Comparison of ENCODE assay signal across 11 cellular contexts in genomic region chr6:49453221-49453620, GRCh38. TPM values are rescaled to one million over a fixed set of nuclear protein-coding genes. Genes with fewer than 3 reads are reported as not detected.
DNase-seq lines count a peak whose midpoint lies in the region; ATAC-seq, FAIRE-seq and TF ChIP-seq lines count a peak whose summit lies in the region.
"Had no signal": no experiment of that assay in that cellular context is flagged by ENCODE, and none has a peak within 500 bp of the region (broad histone marks: within the 10 kb centered on the region; RNA-seq: fewer than 3 reads in every experiment).

No MANE protein-coding gene starts in this region.

- H3K4me3 Mint-ChIP-seq in glutamatergic neuron (ENCODE audit: unreplicated experiment): no peak overlapping the region

- CTCF ChIA-PET in AG04450 (lab: Charles Lee): interaction anchor here (0.6 to 1.2 kb wide), 14 partner anchors 9 to 1856 kb away, joined by 3 to 8 read pairs (median 4); no protein-coding TSS in a partner anchor

- no peak for ATAC-seq in GM18505 (IDR thresholded peaks at IDR 0.05; ENCODE audit: unreplicated experiment)

- in situ Hi-C loops in SK-MEL-5 (cut with HindIII; ENCODE audit: low pct_unique_long_range_greater_than_20kb, low sequenced_read_pairs): no loop called here

- no peaks in the 10 kb centered on the region for H3K4me1 Mint-ChIP-seq in glutamatergic neuron (ENCODE audit: low read depth, unreplicated experiment)

- H3K27me3 Mint-ChIP-seq in glutamatergic neuron (ENCODE audit: unreplicated experiment): peaks cover 2% of the 10 kb centered on the region

- POLR2A ChIA-PET in AG04450 (lab: Yijun Ruan, JAX): no interaction called here

- H3K36me3 Mint-ChIP-seq in glutamatergic neuron (ENCODE audit: unreplicated experiment): no peaks in the 10 kb centered on the region

- H3K9me3 ChIP-seq in AG04450 (ENCODE audit: control insufficient read depth, insufficient read depth, low read length): no peaks in the 10 kb centered on the region

- H3K4me3 ChIP-seq in AG04450 (ENCODE audit: low read depth, low read length): no peak overlapping the region

- H3K9me3 Mint-ChIP-seq in glutamatergic neuron (ENCODE audit: unreplicated experiment): no peaks in the 10 kb centered on the region

- H3K27ac Mint-ChIP-seq in glutamatergic neuron (ENCODE audit: unreplicated experiment): no peak overlapping the region

- TF ChIP-seq POLR2A in GM18505 (IDR thresholded peaks at IDR 0.05; ENCODE audit: borderline replicate concordance, extremely low read depth, insufficient read depth, insufficient read length): no peak

- H3K27ac ChIP-seq in AG04450 (ENCODE audit: low read depth, low read length): no peak overlapping the region

- DNase-seq in AG04450 (ENCODE audit: low read depth, low spot score) (no peak), GM03348 (ENCODE audit: low spot score) (peak; percentile 25), SK-MEL-5 (ENCODE audit: low read depth, low spot score) (peak; percentile 16), glutamatergic neuron (no peak), GM20000 (ENCODE audit: low spot score) (no peak), GM19239 (ENCODE audit: insufficient read length, low spot score) (no peak), NCI-H345 treated with DMSO at 0.1 percent for 48 hours (lab: John Stamatoyannopoulos, UW; ENCODE audit: unreplicated experiment) (no peak)
- DNase-seq: midbrain; stimulated activated CD4-positive, alpha-beta T cell treated with anti-CD3 and anti-CD28 coated beads, Interleukin-4, amount 100 ng/mL, for 24 hours had no signal

- no peaks in the 10 kb centered on the region for H3K27me3 ChIP-seq in AG04450 (ENCODE audit: control insufficient read depth, insufficient read depth, low read length)

- no peak for FAIRE-seq in GM19239 (lab: Jason Lieb, UNC)

- TF ChIP-seq CTCF in AG04450 (IDR thresholded peaks at IDR 0.05; ENCODE audit: low read depth, low read length) (peak; percentile 44), glutamatergic neuron (IDR thresholded peaks at IDR 0.05; ENCODE audit: partially characterized antibody, unreplicated experiment) (peak; percentile 73), GM20000 (IDR thresholded peaks at IDR 0.05; ENCODE audit: extremely low read depth, missing control alignments) (no peak)

RNA-seq across cellular contexts. Expression of gene MMUT, which starts 9.8 kb away (rescaled TPM):
- polyA plus RNA-seq in AG04450 (2011; rRNA removed): 19.9 and 26.8 TPM in 2 replicates
- polyA minus RNA-seq in AG04450 (2011; rRNA and poly(A)+ RNA removed): 12.6 and 16.9 TPM in 2 replicates
- 11.5 and 11.9 TPM in 2 replicates for total RNA-seq in SK-MEL-5 (2014; rRNA removed; shearing (Covaris generic))
- 10.3 and 15.3 TPM in 2 replicates for polyA plus RNA-seq in SK-MEL-5 (2015; cell fraction: cytosol; rRNA removed)
- polyA plus RNA-seq in SK-MEL-5 (2015; cell fraction: nucleus; rRNA removed): 11.2 and 14.2 TPM in 2 replicates
- 21.9 TPM for total RNA-seq in glutamatergic neuron (ENCODE audit: unreplicated experiment)

RNA-seq across cellular contexts. Expression of gene CENPQ, which starts 9.9 kb away (rescaled TPM):
- 3.4 and 6.5 TPM in 2 replicates for polyA plus RNA-seq in AG04450 (2011; rRNA removed)
- 0.55 and 1.0 TPM in 2 replicates for polyA minus RNA-seq in AG04450 (2011; rRNA and poly(A)+ RNA removed)
- total RNA-seq in SK-MEL-5 (2014; rRNA removed; shearing (Covaris generic)): 14.2 and 14.7 TPM in 2 replicates
- 7.0 and 9.5 TPM in 2 replicates for polyA plus RNA-seq in SK-MEL-5 (2015; cell fraction: cytosol; rRNA removed)
- polyA plus RNA-seq in SK-MEL-5 (2015; cell fraction: nucleus; rRNA removed): 7.1 and 12.2 TPM in 2 replicates
- 3.4 TPM for total RNA-seq in glutamatergic neuron (ENCODE audit: unreplicated experiment)

RNA-seq across cellular contexts. Expression of gene GLYATL3, which starts 46.5 kb away (rescaled TPM):
- polyA plus RNA-seq in AG04450 (2011; rRNA removed): not detected in 2 replicates
- not detected in 2 replicates for polyA minus RNA-seq in AG04450 (2011; rRNA and poly(A)+ RNA removed)
- not detected in 2 replicates for total RNA-seq in SK-MEL-5 (2014; rRNA removed; shearing (Covaris generic))
- polyA plus RNA-seq in SK-MEL-5 (2015; cell fraction: cytosol; rRNA removed): not detected in 2 replicates
- not detected in 2 replicates for polyA plus RNA-seq in SK-MEL-5 (2015; cell fraction: nucleus; rRNA removed)
- not detected for total RNA-seq in glutamatergic neuron (ENCODE audit: unreplicated experiment)
- total RNA-seq: HT1080 had no signal

Comparison
In these comparisons a context has a peak if more than half of its experiments do, and no peak if none do; other contexts are left out.
1. DNase-seq: peak in GM03348 (single experiment) and SK-MEL-5 (single experiment); none in AG04450 (single experiment), glutamatergic neuron (single experiment), GM20000 (single experiment), GM19239 (single experiment) and NCI-H345 treated with DMSO at 0.1 percent for 48 hours (single experiment).